ENCODE assay signal across 20 cellular contexts in the genomic region with DNA sequence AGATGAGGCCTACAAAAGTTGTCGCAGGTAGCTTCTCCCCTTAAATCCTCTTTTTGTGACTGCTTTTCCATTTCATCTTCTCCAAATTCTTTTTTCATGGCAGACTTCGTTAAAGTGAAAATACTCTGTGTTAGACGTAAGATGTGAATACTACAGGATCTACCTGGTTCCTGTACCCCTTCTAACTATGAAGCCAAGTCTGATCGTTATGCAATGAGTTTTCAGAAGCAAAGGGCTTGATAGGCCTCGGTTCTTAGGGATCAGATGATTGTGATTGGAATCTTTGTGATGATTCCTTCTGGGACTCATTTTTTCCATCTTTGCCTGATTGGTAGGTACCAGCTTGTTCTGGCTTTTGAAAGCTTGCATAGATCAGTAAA.
DNase-seq lines count a peak whose midpoint lies in the region; ATAC-seq and TF ChIP-seq lines count a peak whose summit lies in the region.
"Had no signal": no experiment of that assay in that cellular context is flagged by ENCODE, and none has a peak within 500 bp of the region (broad histone marks: within the 10 kb centered on the region; RNA-seq: fewer than 3 reads in every experiment).

No MANE protein-coding gene starts in this region.

- H3K4me2 ChIP-seq in neural progenitor cell, result peak overlapping the region; percentile 45
- H3K4me2 ChIP-seq: PC-9 had no signal

- peaks cover 67% of the 10 kb centered on the region for H3F3A ChIP-seq in neural progenitor cell (ENCODE audit: low read depth)

- peak overlapping the region; percentile 38; the same call in 1 of the 2 replicates for H3K4me3 ChIP-seq in HUES48 (ENCODE audit: low read depth, low read length)
- no peak overlapping the region for H3K4me3 ChIP-seq in iPS DF 6.9 (ENCODE audit: low read length)
- H3K4me3 ChIP-seq in neural progenitor cell, result peak overlapping the region; percentile 11
- H3K4me3 ChIP-seq: PC-9 had no signal

- H3K27ac Mint-ChIP-seq in WTC11 (peak overlapping the region; percentile 76), neural progenitor cell (peak overlapping the region; percentile 58)
- no peak overlapping the region for H3K27ac Mint-ChIP-seq in activated T-cell treated with anti-CD3 and anti-CD28 coated beads, Interleukin-2, amount 50 U/mL, for 72 hours
- H3K27ac Mint-ChIP-seq: CD4-positive, CD25-positive, alpha-beta regulatory T cell; IgD-negative memory B cell had no signal

- H3K9ac ChIP-seq in HUES48 (ENCODE audit: low read depth, low read length) (no peak overlapping the region), neural progenitor cell (no peak overlapping the region)

- no peak overlapping the region for H2AFZ ChIP-seq in neural progenitor cell (replicated peaks)
- H2AFZ ChIP-seq: PC-9 had no signal

- DNase-seq in WTC11 (ENCODE audit: low spot score) (no peak), iPS DF 6.9 (ENCODE audit: low read depth, low spot score) (no peak), neural progenitor cell (ENCODE audit: low spot score) (no peak), DMS53 (lab: John Stamatoyannopoulos, UW) (no peak), NCI-H69 (lab: John Stamatoyannopoulos, UW) (no peak), KG1 (lab: John Stamatoyannopoulos, UW) (no peak)
- no peak for DNase-seq in activated T-cell treated with anti-CD3 and anti-CD28 coated beads, Interleukin-2, amount 50 U/mL, for 72 hours
- DNase-seq: CD4-positive, CD25-positive, alpha-beta regulatory T cell; DMS79 treated with DMSO at 0.1 percent for 48 hours; Karpas-422; MV-4-11; NCI-H1694; NCI-H2171 treated with DMSO at 0.1 percent for 48 hours; NCI-H526; PC-9; RPMI8226; SHP77; SW 1271 had no signal

- CTCF ChIA-PET in WTC11 (lab: Charles Lee), result interaction anchor here (1.1 kb wide), 1 partner anchor 240 kb away, joined by 3 read pairs; no protein-coding TSS in a partner anchor

- H3K27ac ChIP-seq in HUES48 (ENCODE audit: low read depth, low read length), result peak overlapping the region; percentile 89
- H3K27ac ChIP-seq in iPS DF 6.9 (ENCODE audit: low read length), result peak overlapping the region; percentile 63
- peak overlapping the region; percentile 73 for H3K27ac ChIP-seq in neural progenitor cell
- H3K27ac ChIP-seq: PC-9 had no signal

- H3K36me3 Mint-ChIP-seq in WTC11 (peaks cover 19% of the 10 kb centered on the region), neural progenitor cell (peaks cover 19% of the 10 kb centered on the region)
- peaks cover 0 to 2% of the 10 kb centered on the region in 2 donors for H3K36me3 Mint-ChIP-seq in activated T-cell treated with anti-CD3 and anti-CD28 coated beads, Interleukin-2, amount 50 U/mL, for 72 hours (ENCODE audit: insufficient read depth in 2 of 2)

- peaks cover 16% of the 10 kb centered on the region for H3K9me3 Mint-ChIP-seq in WTC11
- peaks cover 11% of the 10 kb centered on the region for H3K9me3 Mint-ChIP-seq in neural progenitor cell
- no peaks in the 10 kb centered on the region for H3K9me3 Mint-ChIP-seq in activated T-cell treated with anti-CD3 and anti-CD28 coated beads, Interleukin-2, amount 50 U/mL, for 72 hours

- peaks cover 44% of the 10 kb centered on the region for H3K79me2 ChIP-seq in neural progenitor cell (ENCODE audit: low read depth)

- H3K27me3 Mint-ChIP-seq in WTC11 (ENCODE audit: low read depth), result no peaks in the 10 kb centered on the region
- no peaks in the 10 kb centered on the region for H3K27me3 Mint-ChIP-seq in neural progenitor cell (ENCODE audit: insufficient read depth, low read depth)
- no peaks in the 10 kb centered on the region for H3K27me3 Mint-ChIP-seq in activated T-cell treated with anti-CD3 and anti-CD28 coated beads, Interleukin-2, amount 50 U/mL, for 72 hours (ENCODE audit: low read depth)
- H3K27me3 Mint-ChIP-seq: CD4-positive, CD25-positive, alpha-beta regulatory T cell; IgD-negative memory B cell had no signal

- POLR2A ChIA-PET in WTC11 (lab: Charles Lee), result no interaction called here

- peaks cover 3% of the 10 kb centered on the region for H4K20me1 ChIP-seq in neural progenitor cell (ENCODE audit: low read depth)

- H3K9me3 ChIP-seq in HUES48 (ENCODE audit: control insufficient read depth, insufficient read depth, low read length) (no peaks in the 10 kb centered on the region), iPS DF 6.9 (ENCODE audit: control insufficient read depth, insufficient read depth, low read length) (no peaks in the 10 kb centered on the region), neural progenitor cell (ENCODE audit: low read depth) (no peaks in the 10 kb centered on the region)

- peak; percentile 62 for ATAC-seq in WTC11
- no peak for ATAC-seq in activated T-cell treated with anti-CD3 and anti-CD28 coated beads, Interleukin-2, amount 50 U/mL, for 72 hours (replicated peaks in 1 of 2)

- H3K4me1 Mint-ChIP-seq in WTC11 (peaks cover 46% of the 10 kb centered on the region), neural progenitor cell (peaks cover 45% of the 10 kb centered on the region)
- peaks cover 7% of the 10 kb centered on the region for H3K4me1 Mint-ChIP-seq in activated T-cell treated with anti-CD3 and anti-CD28 coated beads, Interleukin-2, amount 50 U/mL, for 72 hours (ENCODE audit: low read depth)

- no CpG with 5 or more reads among the region's 5 CpGs for WGBS in iPS DF 6.9 (ENCODE audit: insufficient coverage, insufficient read length)

- no peak for TF ChIP-seq CTCF in WTC11 (IDR thresholded peaks at IDR 0.05)
- TF ChIP-seq CTCF in neural progenitor cell (IDR thresholded peaks at IDR 0.05), result no peak

- H3K4me3 Mint-ChIP-seq in WTC11 (no peak overlapping the region; the same call in 1 of the 2 replicates), neural progenitor cell (peak overlapping the region; percentile 46)
- no peak overlapping the region for H3K4me3 Mint-ChIP-seq in activated T-cell treated with anti-CD3 and anti-CD28 coated beads, Interleukin-2, amount 50 U/mL, for 72 hours
- H3K4me3 Mint-ChIP-seq: CD4-positive, CD25-positive, alpha-beta regulatory T cell; IgD-negative memory B cell had no signal

- 0 out of 2 replicates have a peak, but pooled peaks cover 2% of the 10 kb centered on the region for H3K36me3 ChIP-seq in HUES48 (ENCODE audit: control insufficient read depth, insufficient read depth, low read length)
- H3K36me3 ChIP-seq in iPS DF 6.9 (ENCODE audit: control insufficient read depth, insufficient read depth, low read length), result no peaks in the 10 kb centered on the region
- no peaks in the 10 kb centered on the region for H3K36me3 ChIP-seq in neural progenitor cell

- H3K27me3 ChIP-seq in HUES48 (ENCODE audit: control insufficient read depth, insufficient read depth, low read length) (no peaks in the 10 kb centered on the region), iPS DF 6.9 (ENCODE audit: control insufficient read depth, insufficient read depth, low read length) (no peaks in the 10 kb centered on the region), neural progenitor cell (no peaks in the 10 kb centered on the region)

- H3K4me1 ChIP-seq in HUES48 (ENCODE audit: control insufficient read depth, insufficient read depth, low read length) (peaks cover 43% of the 10 kb centered on the region), iPS DF 6.9 (ENCODE audit: control insufficient read depth, insufficient read depth, low read length) (no peaks in the 10 kb centered on the region; the same call in 1 of the 2 replicates), neural progenitor cell (peaks cover 45% of the 10 kb centered on the region)

TF ChIP-seq in WTC11, 78 proteins besides CTCF, POLR2A, EP300 and RAD21:
- TF ChIP-seq SOX15 (CRISPR knock-in tag; IDR thresholded peaks at IDR 0.05) (no peak), JUN (CRISPR knock-in tag; IDR thresholded peaks at IDR 0.05) (no peak), GTF2I (CRISPR knock-in tag; conservative IDR thresholded peaks at IDR 0.05) (no peak)
- TF ChIP-seq, protein P1, sequence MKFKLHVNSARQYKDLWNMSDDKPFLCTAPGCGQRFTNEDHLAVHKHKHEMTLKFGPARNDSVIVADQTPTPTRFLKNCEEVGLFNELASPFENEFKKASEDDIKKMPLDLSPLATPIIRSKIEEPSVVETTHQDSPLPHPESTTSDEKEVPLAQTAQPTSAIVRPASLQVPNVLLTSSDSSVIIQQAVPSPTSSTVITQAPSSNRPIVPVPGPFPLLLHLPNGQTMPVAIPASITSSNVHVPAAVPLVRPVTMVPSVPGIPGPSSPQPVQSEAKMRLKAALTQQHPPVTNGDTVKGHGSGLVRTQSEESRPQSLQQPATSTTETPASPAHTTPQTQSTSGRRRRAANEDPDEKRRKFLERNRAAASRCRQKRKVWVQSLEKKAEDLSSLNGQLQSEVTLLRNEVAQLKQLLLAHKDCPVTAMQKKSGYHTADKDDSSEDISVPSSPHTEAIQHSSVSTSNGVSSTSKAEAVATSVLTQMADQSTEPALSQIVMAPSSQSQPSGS (CRISPR knock-in tag; IDR thresholded peaks at IDR 0.05; ENCODE audit: borderline replicate concordance, low read depth), result no peak
- TF ChIP-seq, protein P2, sequence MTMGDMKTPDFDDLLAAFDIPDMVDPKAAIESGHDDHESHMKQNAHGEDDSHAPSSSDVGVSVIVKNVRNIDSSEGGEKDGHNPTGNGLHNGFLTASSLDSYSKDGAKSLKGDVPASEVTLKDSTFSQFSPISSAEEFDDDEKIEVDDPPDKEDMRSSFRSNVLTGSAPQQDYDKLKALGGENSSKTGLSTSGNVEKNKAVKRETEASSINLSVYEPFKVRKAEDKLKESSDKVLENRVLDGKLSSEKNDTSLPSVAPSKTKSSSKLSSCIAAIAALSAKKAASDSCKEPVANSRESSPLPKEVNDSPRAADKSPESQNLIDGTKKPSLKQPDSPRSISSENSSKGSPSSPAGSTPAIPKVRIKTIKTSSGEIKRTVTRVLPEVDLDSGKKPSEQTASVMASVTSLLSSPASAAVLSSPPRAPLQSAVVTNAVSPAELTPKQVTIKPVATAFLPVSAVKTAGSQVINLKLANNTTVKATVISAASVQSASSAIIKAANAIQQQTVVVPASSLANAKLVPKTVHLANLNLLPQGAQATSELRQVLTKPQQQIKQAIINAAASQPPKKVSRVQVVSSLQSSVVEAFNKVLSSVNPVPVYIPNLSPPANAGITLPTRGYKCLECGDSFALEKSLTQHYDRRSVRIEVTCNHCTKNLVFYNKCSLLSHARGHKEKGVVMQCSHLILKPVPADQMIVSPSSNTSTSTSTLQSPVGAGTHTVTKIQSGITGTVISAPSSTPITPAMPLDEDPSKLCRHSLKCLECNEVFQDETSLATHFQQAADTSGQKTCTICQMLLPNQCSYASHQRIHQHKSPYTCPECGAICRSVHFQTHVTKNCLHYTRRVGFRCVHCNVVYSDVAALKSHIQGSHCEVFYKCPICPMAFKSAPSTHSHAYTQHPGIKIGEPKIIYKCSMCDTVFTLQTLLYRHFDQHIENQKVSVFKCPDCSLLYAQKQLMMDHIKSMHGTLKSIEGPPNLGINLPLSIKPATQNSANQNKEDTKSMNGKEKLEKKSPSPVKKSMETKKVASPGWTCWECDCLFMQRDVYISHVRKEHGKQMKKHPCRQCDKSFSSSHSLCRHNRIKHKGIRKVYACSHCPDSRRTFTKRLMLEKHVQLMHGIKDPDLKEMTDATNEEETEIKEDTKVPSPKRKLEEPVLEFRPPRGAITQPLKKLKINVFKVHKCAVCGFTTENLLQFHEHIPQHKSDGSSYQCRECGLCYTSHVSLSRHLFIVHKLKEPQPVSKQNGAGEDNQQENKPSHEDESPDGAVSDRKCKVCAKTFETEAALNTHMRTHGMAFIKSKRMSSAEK (CRISPR knock-in tag; IDR thresholded peaks at IDR 0.05; ENCODE audit: borderline replicate concordance), result no peak
